Comparison of ENCODE assay signal across 20 cellular contexts in genomic region chr1:115115521-115116161, GRCh38. TPM values are rescaled to one million over a fixed set of nuclear protein-coding genes. Genes with fewer than 3 reads are reported as not detected.
DNase-seq lines count a peak whose midpoint lies in the region; ATAC-seq and TF ChIP-seq lines count a peak whose summit lies in the region.
"Had no signal": no experiment of that assay in that cellular context is flagged by ENCODE, and none has a peak within 500 bp of the region (broad histone marks: within the 10 kb centered on the region; RNA-seq: fewer than 3 reads in every experiment).

No MANE protein-coding gene starts in this region.

- peak overlapping the region; percentile 21 for H3K4me2 ChIP-seq in smooth muscle cell
- H3K4me2 ChIP-seq: GM23338 had no signal

- H3K27me3 ChIP-seq in foreskin keratinocyte, result no peaks in the 10 kb centered on the region
- no peaks in the 10 kb centered on the region for H3K27me3 ChIP-seq in smooth muscle cell (ENCODE audit: low read depth)
- H3K27me3 ChIP-seq in ascending aorta, result no peaks in the 10 kb centered on the region

- H3K9ac ChIP-seq in smooth muscle cell (ENCODE audit: low read depth), result no peak overlapping the region

- H3K36me3 ChIP-seq in smooth muscle cell (ENCODE audit: low read depth), result no peaks in the 10 kb centered on the region
- no peaks in the 10 kb centered on the region for H3K36me3 ChIP-seq in ascending aorta

- H3K4me3 Mint-ChIP-seq in type B pancreatic cell, result no peak overlapping the region
- H3K4me3 Mint-ChIP-seq: GM23338 had no signal

- H3F3A ChIP-seq in smooth muscle cell (ENCODE audit: low read depth), result no peaks in the 10 kb centered on the region

- no peaks in the 10 kb centered on the region for H3K79me2 ChIP-seq in smooth muscle cell (ENCODE audit: low read depth)

- ATAC-seq in activated naive CD4-positive, alpha-beta T cell treated with anti-CD3 and anti-CD28 coated beads, Interleukin-2, amount 50 U/mL, for 72 hours, result peak; percentile 28 to 49
- ATAC-seq in SK-N-SH treated with all-trans-retinoic acid at 6 μM for 48 hours (peak; percentile 27; the same call in 2 of the 3 replicates), foreskin keratinocyte (peak; percentile 28)
- ATAC-seq: GM23338, Panc1 had no signal

- H3K27me3 Mint-ChIP-seq in type B pancreatic cell, result no peaks in the 10 kb centered on the region

- intact Hi-C loops in ascending aorta (cut with DNase I), result no loop called here

- no peak for TF ChIP-seq CTCF in foreskin keratinocyte (conservative IDR thresholded peaks at IDR 0.05)
- TF ChIP-seq CTCF in smooth muscle cell (IDR thresholded peaks at IDR 0.05; ENCODE audit: borderline replicate concordance, insufficient read depth, poor library complexity, severe bottlenecking), result no peak
- TF ChIP-seq CTCF in ascending aorta (IDR thresholded peaks at IDR 0.05), result no peak
- no peak for TF ChIP-seq CTCF in type B pancreatic cell (conservative IDR thresholded peaks at IDR 0.05)

- H2AFZ ChIP-seq in smooth muscle cell (ENCODE audit: low read depth), result no peak overlapping the region
- H2AFZ ChIP-seq: GM23338 had no signal

- H3K27ac ChIP-seq in foreskin keratinocyte (no peak overlapping the region), smooth muscle cell (ENCODE audit: low read depth) (peak overlapping the region; percentile 29), ascending aorta (no peak overlapping the region)
- H3K27ac ChIP-seq: 22Rv1 had no signal

- peaks cover 10% of the 10 kb centered on the region for H3K4me1 Mint-ChIP-seq in type B pancreatic cell (ENCODE audit: unreplicated experiment)

- no peak for DNase-seq in activated naive CD4-positive, alpha-beta T cell treated with anti-CD3 and anti-CD28 coated beads, Interleukin-2, amount 50 U/mL, for 72 hours (ENCODE audit: low spot score in 2 of 2)
- DNase-seq in activated naive CD4-positive, alpha-beta T cell treated with Interleukin-2 at 50 U/mL for 16 hours, result no peak
- DNase-seq in foreskin keratinocyte, result peak in 1 of 2 donors; percentile 37
- DNase-seq in smooth muscle cell (lab: John Stamatoyannopoulos, UW; ENCODE audit: unreplicated experiment), result no peak
- no peak for DNase-seq in ascending aorta (ENCODE audit: low spot score in 2 of 2)
- DNase-seq in NCI-H2171 (lab: John Stamatoyannopoulos, UW), result no peak
- no peak for DNase-seq in type B pancreatic cell (ENCODE audit: extremely low spot score, unreplicated experiment)
- DNase-seq: C1 segment of cervical spinal cord, DMS53, KBM-7, NCI-H1048, NCI-H146, NCI-H446, NCI-H774, SIG-M5 had no signal

- H3K27ac Mint-ChIP-seq in activated naive CD4-positive, alpha-beta T cell treated with anti-CD3 and anti-CD28 coated beads, Interleukin-2, amount 50 U/mL, for 72 hours, result no peak overlapping the region
- no peak overlapping the region for H3K27ac Mint-ChIP-seq in type B pancreatic cell
- H3K27ac Mint-ChIP-seq: GM23338 had no signal

- no peaks in the 10 kb centered on the region for H3K9me3 ChIP-seq in smooth muscle cell (replicated peaks; ENCODE audit: low read depth)
- H3K9me3 ChIP-seq in ascending aorta, result no peaks in the 10 kb centered on the region

- WGBS in smooth muscle cell (ENCODE audit: low lambda C conversion rate), result 41% methylated on average over 6 of the region's 6 CpGs

- H3K36me3 Mint-ChIP-seq in activated naive CD4-positive, alpha-beta T cell treated with anti-CD3 and anti-CD28 coated beads, Interleukin-2, amount 50 U/mL, for 72 hours, result peaks cover 0 to 14% of the 10 kb centered on the region in 2 donors
- no peaks in the 10 kb centered on the region for H3K36me3 Mint-ChIP-seq in type B pancreatic cell

- H3K4me3 ChIP-seq in smooth muscle cell (no peak overlapping the region), ascending aorta (no peak overlapping the region)
- H3K4me3 ChIP-seq: GM23338 had no signal

- peaks cover 2 to 8% of the 10 kb centered on the region in 2 donors for H3K9me3 Mint-ChIP-seq in activated naive CD4-positive, alpha-beta T cell treated with anti-CD3 and anti-CD28 coated beads, Interleukin-2, amount 50 U/mL, for 72 hours
- peaks cover 11% of the 10 kb centered on the region for H3K9me3 Mint-ChIP-seq in type B pancreatic cell

- H3K4me1 ChIP-seq in foreskin keratinocyte, result no peaks in the 10 kb centered on the region
- no peaks in the 10 kb centered on the region for H3K4me1 ChIP-seq in smooth muscle cell (ENCODE audit: low read depth)
- peaks cover 0 to 4% of the 10 kb centered on the region in 2 donors for H3K4me1 ChIP-seq in ascending aorta

- H4K20me1 ChIP-seq in smooth muscle cell (ENCODE audit: low read depth), result no peaks in the 10 kb centered on the region

TF ChIP-seq in SK-N-SH treated with all-trans-retinoic acid at 6 μM for 48 hours, 23 proteins besides CTCF, POLR2A, EP300 and RAD21:
- TF ChIP-seq ISL1 (CRISPR knock-in tag; IDR thresholded peaks at IDR 0.05) (no peak), ZNF70 (CRISPR knock-in tag; IDR thresholded peaks at IDR 0.05) (no peak), ZC3H10 (CRISPR knock-in tag; IDR thresholded peaks at IDR 0.05) (no peak), OSR1 (CRISPR knock-in tag; IDR thresholded peaks at IDR 0.05) (no peak), GLIS3 (CRISPR knock-in tag; IDR thresholded peaks at IDR 0.05) (no peak), ZNF8 (CRISPR knock-in tag; IDR thresholded peaks at IDR 0.05) (no peak), CSDC2 (CRISPR knock-in tag; IDR thresholded peaks at IDR 0.05) (no peak), PATZ1 (CRISPR knock-in tag; IDR thresholded peaks at IDR 0.05; ENCODE audit: borderline replicate concordance) (no peak), ZNF565 (CRISPR knock-in tag; conservative IDR thresholded peaks at IDR 0.05; ENCODE audit: low read depth) (no peak), CSRNP3 (CRISPR knock-in tag; IDR thresholded peaks at IDR 0.05) (no peak), TCF4 (CRISPR knock-in tag; IDR thresholded peaks at IDR 0.05; ENCODE audit: borderline replicate concordance) (no peak), ZFP30 (CRISPR knock-in tag; IDR thresholded peaks at IDR 0.05) (no peak), CREB5 (CRISPR knock-in tag; IDR thresholded peaks at IDR 0.05; ENCODE audit: low read depth) (no peak), ARNTL (CRISPR knock-in tag; IDR thresholded peaks at IDR 0.05; ENCODE audit: borderline replicate concordance, low read depth) (no peak), PPARA (CRISPR knock-in tag; IDR thresholded peaks at IDR 0.05; ENCODE audit: borderline replicate concordance) (no peak), ESRRG (CRISPR knock-in tag; IDR thresholded peaks at IDR 0.05) (no peak), TOX (CRISPR knock-in tag; IDR thresholded peaks at IDR 0.05; ENCODE audit: borderline replicate concordance) (no peak)

RNA-seq across cellular contexts. Expression of gene TSPAN2, which starts 26.3 kb away (rescaled TPM):
- total RNA-seq in activated naive CD4-positive, alpha-beta T cell treated with anti-CD3 and anti-CD28 coated beads, Interleukin-2, amount 50 U/mL, for 72 hours, result 1 to 10 TPM in 1 of 2 donors, under 1 TPM in 1; 0.43 to 1.0 TPM
- total RNA-seq in foreskin keratinocyte (0.32 and 0.48 TPM in 2 replicates), smooth muscle cell (10.9 and 17.4 TPM in 2 replicates), ascending aorta (10.9 TPM), type B pancreatic cell (ENCODE audit: low replicate concordance) (29.6 and 32.4 TPM in 2 replicates)
- polyA plus RNA-seq in foreskin keratinocyte (0.17 and 0.30 TPM in 2 replicates), smooth muscle cell (13.8 and 26.9 TPM in 2 replicates)
- total RNA-seq: G401 had no signal
